In the genomic region with DNA sequence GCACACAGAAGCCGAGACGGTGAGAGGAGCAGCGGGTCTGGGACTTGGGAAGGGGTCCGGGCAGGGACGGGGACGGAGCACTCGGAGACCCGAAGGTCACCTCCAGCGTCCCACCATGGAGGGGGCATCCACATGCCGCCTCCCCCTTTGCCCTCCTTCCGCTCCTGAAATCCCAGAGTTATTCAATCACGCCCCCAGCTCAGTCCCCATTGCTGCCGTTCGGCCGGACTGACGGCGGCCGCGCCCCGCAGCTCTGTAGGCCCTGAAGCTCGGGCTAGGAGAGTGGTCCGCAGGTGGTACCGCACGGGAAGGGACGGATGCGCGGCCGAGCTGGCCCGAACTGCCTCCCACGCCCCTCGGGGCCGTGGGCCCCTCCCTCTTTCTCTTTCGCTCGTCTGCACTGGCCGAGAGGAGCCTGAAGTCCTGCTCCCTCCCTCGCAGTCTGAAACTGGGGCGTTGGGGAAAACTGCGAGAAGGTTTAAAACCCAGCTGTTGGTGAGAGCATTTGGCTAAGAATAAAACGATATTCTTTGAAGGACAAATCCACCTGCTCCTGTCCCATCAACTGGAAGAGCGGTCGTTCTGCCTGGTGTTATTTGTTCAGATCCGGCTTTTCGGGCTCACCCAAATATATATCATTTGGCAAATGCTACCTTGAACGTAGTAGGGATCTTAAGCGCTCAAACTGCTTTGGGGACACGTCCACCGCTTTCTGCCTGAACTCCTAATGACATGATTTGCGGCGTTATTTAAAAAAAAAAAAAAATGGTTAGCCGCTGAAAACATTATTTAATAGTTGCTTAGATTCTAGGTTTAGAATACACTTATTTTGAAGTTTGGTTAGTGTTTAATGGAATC, we compare ENCODE assay signal across 8 cellular contexts. TPM values are rescaled to one million over a fixed set of nuclear protein-coding genes. Genes with fewer than 3 reads are reported as not detected.
A peak's percentile ranks its signal among the peaks of the same experiment; 100 is the strongest.
DNase-seq lines count a peak whose midpoint lies in the region; ATAC-seq and TF ChIP-seq lines count a peak whose summit lies in the region.

No MANE protein-coding gene starts in this region.

- WGBS in right lobe of liver (ENCODE audit: insufficient coverage, low coverage, low lambda C conversion rate, missing lambda C conversion rate) = 2% methylated on average over 18 of the region's 50 CpGs

- no peaks in the 10 kb centered on the region for H3K9me3 ChIP-seq in right lobe of liver

- H3K4me3 ChIP-seq in dorsolateral prefrontal cortex (peak overlapping the region; percentile 68 to 98 (median 94)), right lobe of liver (peak overlapping the region; percentile 72 to 90 (median 89))

- no peaks in the 10 kb centered on the region for H3K27me3 ChIP-seq in dorsolateral prefrontal cortex
- H3K27me3 ChIP-seq in right lobe of liver = no peaks in the 10 kb centered on the region

- TF ChIP-seq POLR2A in right lobe of liver (IDR thresholded peaks at IDR 0.05) = no peak

- no peaks in the 10 kb centered on the region for H3K36me3 ChIP-seq in right lobe of liver

- peaks cover 0 to 35% (median 16%) of the 10 kb centered on the region in 4 donors for H3K4me1 ChIP-seq in right lobe of liver

- DNase-seq in NCI-H2196 (lab: John Stamatoyannopoulos, UW; ENCODE audit: unreplicated experiment) (peak; percentile 17), NCI-H2196 treated with DMSO at 0.1 percent for 48 hours (lab: John Stamatoyannopoulos, UW; ENCODE audit: unreplicated experiment) (no peak), NCI-H1930 (lab: John Stamatoyannopoulos, UW) (peak; percentile 26 to 43), dorsolateral prefrontal cortex (peak in 9 of 10 donors; percentile 26 to 72 (median 41)), right lobe of liver (peak; percentile 79 to 81 (median 79))
- peak; percentile 76 for DNase-seq in activated CD4-positive, alpha-beta T cell treated with anti-CD3 and anti-CD28 coated beads for 48 hours
- DNase-seq in stimulated activated CD4-positive, alpha-beta T cell treated with anti-CD3 and anti-CD28 coated beads, Interleukin-4, amount 100 ng/mL, for 24 hours = peak; percentile 62

- peak; percentile 52 for ATAC-seq in HG02870 (IDR thresholded peaks at IDR 0.05; ENCODE audit: unreplicated experiment)
- peak; percentile 67 to 78 (median 72) for ATAC-seq in right lobe of liver

- H3K27ac ChIP-seq in dorsolateral prefrontal cortex = peak overlapping the region; percentile 55 to 97 (median 88)
- H3K27ac ChIP-seq in right lobe of liver = peak overlapping the region; percentile 86 to 98 (median 95)

- intact Hi-C loops in dorsolateral prefrontal cortex (cut with DNase I) (loop anchor here (1.0 to 10.0 kb wide), 5 partner anchors 52 to 210 kb away; partner anchors contain the start of genes G3BP2 (in 2 of the 2), RCHY1 (in 1 of the 2) and THAP6 (in 1 of the 2)), right lobe of liver (cut with DNase I) (no loop called here)

- TF ChIP-seq CTCF in dorsolateral prefrontal cortex (IDR thresholded peaks at IDR 0.05 in 54 of 56, conservative IDR thresholded peaks at IDR 0.05 in 2 of 56; ENCODE audit: low read depth in 1 of 56, partially characterized antibody in 56 of 56) = no peak
- no peak for TF ChIP-seq CTCF in right lobe of liver (IDR thresholded peaks at IDR 0.05)

RNA-seq across cellular contexts. Expression of gene USO1, which starts 0.7 kb away (rescaled TPM):
- 10 to 100 TPM; 29.0 to 63.1 (median 46.5) TPM for total RNA-seq in dorsolateral prefrontal cortex
- total RNA-seq in right lobe of liver = 10 to 100 TPM; 43.7 to 64.0 (median 49.4) TPM

RNA-seq across cellular contexts. Expression of gene G3BP2, which starts 51.9 kb away (rescaled TPM):
- total RNA-seq in dorsolateral prefrontal cortex = 100 to 1,000 TPM; 105 to 375 (median 251) TPM
- 10 to 100 TPM; 47.6 to 68.9 (median 64.5) TPM for total RNA-seq in right lobe of liver

Comparison
In these comparisons a context has a peak if more than half of its experiments do, and no peak if none do; other contexts are left out.
1. intact Hi-C loops: an anchor here in dorsolateral prefrontal cortex (1.0 to 10.0 kb wide); none called in right lobe of liver.